ENCODE assay signal across 11 cellular contexts in the genomic region with DNA sequence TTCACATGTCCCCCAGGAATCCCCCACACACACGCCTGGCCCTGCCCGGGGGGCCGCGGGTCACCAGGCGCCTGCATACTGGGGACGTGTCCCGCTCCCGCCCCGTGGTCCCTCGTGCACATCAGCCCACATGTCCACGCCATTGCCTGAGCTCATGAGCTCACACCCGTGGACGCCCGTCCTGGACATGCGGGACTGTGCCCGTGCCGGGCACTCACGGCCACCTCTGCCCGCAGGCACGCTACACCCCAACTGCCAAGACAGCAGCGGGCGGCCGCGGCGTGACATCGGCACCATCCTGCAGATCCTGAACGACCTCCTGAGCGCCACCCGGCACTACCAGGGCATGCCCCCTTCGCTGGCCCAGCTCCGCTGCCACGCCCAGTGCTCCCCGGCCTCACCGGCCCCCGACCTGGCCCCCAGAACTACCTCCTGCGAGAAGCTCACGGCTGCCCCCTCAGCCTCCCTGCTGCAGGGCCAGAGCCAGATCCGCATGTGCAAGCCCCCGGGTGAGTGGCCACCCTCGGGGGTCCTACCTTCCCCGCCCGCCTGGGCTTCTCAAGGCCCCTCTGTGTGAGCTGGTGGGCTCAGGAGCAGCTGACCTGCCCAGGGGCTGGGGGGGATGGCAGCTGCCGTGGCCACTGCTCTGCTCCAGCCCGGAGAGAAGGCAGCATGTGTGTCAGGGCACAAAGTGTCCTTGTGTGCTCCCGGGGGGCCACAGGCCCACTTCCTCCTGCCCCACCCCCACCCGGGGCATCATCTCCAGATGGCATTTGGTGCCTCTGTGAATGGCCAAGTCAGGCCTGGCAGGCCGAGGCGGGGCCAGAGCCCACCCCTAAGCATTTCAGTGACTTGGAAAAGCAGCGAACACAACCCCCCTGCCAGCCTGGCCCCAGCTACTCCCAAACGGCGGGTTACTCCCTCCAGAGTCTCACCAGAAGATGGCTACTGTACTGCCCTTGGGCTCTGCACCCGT. TPM values are rescaled to one million over a fixed set of nuclear protein-coding genes. Genes with fewer than 3 reads are reported as not detected.
DNase-seq lines count a peak whose midpoint lies in the region; ATAC-seq and TF ChIP-seq lines count a peak whose summit lies in the region.
"Had no signal": no experiment of that assay in that cellular context is flagged by ENCODE, and none has a peak within 500 bp of the region (broad histone marks: within the 10 kb centered on the region; RNA-seq: fewer than 3 reads in every experiment).

No MANE protein-coding gene starts in this region.

- H3K4me1 Mint-ChIP-seq in activated CD8-positive, alpha-beta memory T cell treated with anti-CD3 and anti-CD28 coated beads, Interleukin-2, amount 10 ng/mL, durations not matched to agents 7 days and 5 days = peaks cover 39% of the 10 kb centered on the region
- peaks cover 37 to 58% (median 42%) of the 10 kb centered on the region in 3 donors for H3K4me1 Mint-ChIP-seq in naive B cell

- ATAC-seq in activated CD8-positive, alpha-beta memory T cell treated with anti-CD3 and anti-CD28 coated beads, Interleukin-2, amount 10 ng/mL, durations not matched to agents 7 days and 5 days = no peak
- ATAC-seq in naive B cell (ENCODE audit: low read depth in 2 of 2) (no peak), HG03342 (IDR thresholded peaks at IDR 0.05; ENCODE audit: unreplicated experiment) (no peak)
- ATAC-seq: naive thymus-derived CD8-positive, alpha-beta T cell had no signal

- no peak overlapping the region for H3K4me3 Mint-ChIP-seq in activated CD8-positive, alpha-beta memory T cell treated with anti-CD3 and anti-CD28 coated beads, Interleukin-2, amount 10 ng/mL, durations not matched to agents 7 days and 5 days
- peak overlapping the region in 6 of 8 donors; percentile 2 to 76 (median 44) for H3K4me3 Mint-ChIP-seq in naive B cell

- H3K27ac Mint-ChIP-seq in activated CD8-positive, alpha-beta memory T cell treated with anti-CD3 and anti-CD28 coated beads, Interleukin-2, amount 10 ng/mL, durations not matched to agents 7 days and 5 days = peak overlapping the region; percentile 68
- H3K27ac Mint-ChIP-seq in naive B cell = peak overlapping the region in 4 of 6 donors; percentile 52 to 82 (median 67)

- TF ChIP-seq CTCF in tibial nerve (IDR thresholded peaks at IDR 0.05) = no peak

- H3K36me3 Mint-ChIP-seq in activated CD8-positive, alpha-beta memory T cell treated with anti-CD3 and anti-CD28 coated beads, Interleukin-2, amount 10 ng/mL, durations not matched to agents 7 days and 5 days = peaks cover 35% of the 10 kb centered on the region
- peaks cover 0 to 5% of the 10 kb centered on the region in 2 donors for H3K36me3 Mint-ChIP-seq in naive B cell

- H3K9me3 ChIP-seq in tibial nerve = no peaks in the 10 kb centered on the region

- H3K4me1 ChIP-seq in tibial nerve = peaks cover 0 to 97% (median 77%) of the 10 kb centered on the region in 4 donors

- H3K9me3 Mint-ChIP-seq in activated CD8-positive, alpha-beta memory T cell treated with anti-CD3 and anti-CD28 coated beads, Interleukin-2, amount 10 ng/mL, durations not matched to agents 7 days and 5 days (ENCODE audit: low read depth) = no peaks in the 10 kb centered on the region
- no peaks in the 10 kb centered on the region for H3K9me3 Mint-ChIP-seq in naive B cell
- H3K9me3 Mint-ChIP-seq: naive thymus-derived CD8-positive, alpha-beta T cell had no signal

- TF ChIP-seq POLR2A in tibial nerve (IDR thresholded peaks at IDR 0.05) = no peak

- WGBS in tibial nerve, 2 donors = 74 to 78% methylated on average over 38 to 43 of the region's 52 CpGs

- H3K4me3 ChIP-seq in tibial nerve = no peak overlapping the region

- H3K27me3 ChIP-seq in tibial nerve = no peaks in the 10 kb centered on the region

- no peaks in the 10 kb centered on the region for H3K27me3 Mint-ChIP-seq in activated CD8-positive, alpha-beta memory T cell treated with anti-CD3 and anti-CD28 coated beads, Interleukin-2, amount 10 ng/mL, durations not matched to agents 7 days and 5 days
- H3K27me3 Mint-ChIP-seq in naive B cell = no peaks in the 10 kb centered on the region

- DNase-seq in activated CD8-positive, alpha-beta memory T cell treated with anti-CD3 and anti-CD28 coated beads, Interleukin-2, amount 10 ng/mL, durations not matched to agents 7 days and 5 days = no peak
- no peak for DNase-seq in activated CD8-positive, alpha-beta memory T cell treated with anti-CD3 and anti-CD28 coated beads, Interleukin-2, amount 50 U/mL, for 48 hours
- DNase-seq in naive B cell (no peak), tibial nerve (ENCODE audit: low spot score in 2 of 2) (no peak), hepatic stellate cell (ENCODE audit: low spot score) (no peak), epidermal melanocyte (ENCODE audit: insufficient read length, low spot score) (no peak)
- DNase-seq: activated CD4-positive, CD25-positive, alpha-beta regulatory T cell; naive thymus-derived CD8-positive, alpha-beta T cell; NCI-H2171 treated with DMSO at 0.1 percent for 48 hours had no signal

- CTCF ChIA-PET in activated CD8-positive, alpha-beta memory T cell treated with anti-CD3 and anti-CD28 coated beads, Interleukin-2, amount 10 ng/mL, durations not matched to agents 7 days and 5 days (lab: Charles Lee) = interaction anchor here (5.9 to 17.8 kb wide), 2 partner anchors 12 to 13 kb away, joined by 88 to 723 read pairs; a partner anchor contains a TSS

- peaks cover 7 to 44% (median 24%) of the 10 kb centered on the region in 3 donors for H3K36me3 ChIP-seq in tibial nerve

- TF ChIP-seq EP300 in tibial nerve (IDR thresholded peaks at IDR 0.05) = no peak

- H3K27ac ChIP-seq in cingulate gyrus (ENCODE audit: low read depth, low read length) = peak overlapping the region; percentile 98
- peak overlapping the region; percentile 94 to 100 (median 98) for H3K27ac ChIP-seq in tibial nerve

RNA-seq across cellular contexts. Expression of a gene that starts 7.1 kb away (rescaled TPM):
- total RNA-seq in activated CD8-positive, alpha-beta memory T cell treated with anti-CD3 and anti-CD28 coated beads, Interleukin-2, amount 10 ng/mL, durations not matched to agents 7 days and 5 days = 10 to 100 TPM; 73.3 to 88.6 TPM
- 1 to 10 TPM in 5 of 6 donors, under 1 TPM in 1; 0.78 to 5.5 (median 2.7) TPM for polyA plus RNA-seq in naive B cell (ENCODE audit: low read depth in 6 of 6)
- 10 to 100 TPM; 17.4 to 51.9 (median 39.4) TPM for total RNA-seq in tibial nerve

RNA-seq across cellular contexts. Expression of a gene that starts 13.7 kb away (rescaled TPM):
- total RNA-seq in activated CD8-positive, alpha-beta memory T cell treated with anti-CD3 and anti-CD28 coated beads, Interleukin-2, amount 10 ng/mL, durations not matched to agents 7 days and 5 days = 100 to 1,000 TPM; 189 to 210 TPM
- 100 to 1,000 TPM; 253 to 449 (median 334) TPM for polyA plus RNA-seq in naive B cell (ENCODE audit: low read depth in 6 of 6)
- 100 to 1,000 TPM; 389 to 640 (median 576) TPM for total RNA-seq in tibial nerve

RNA-seq across cellular contexts. Expression of a gene that starts 13.9 kb away (rescaled TPM):
- 100 to 1,000 TPM; 190 to 221 TPM for total RNA-seq in activated CD8-positive, alpha-beta memory T cell treated with anti-CD3 and anti-CD28 coated beads, Interleukin-2, amount 10 ng/mL, durations not matched to agents 7 days and 5 days
- polyA plus RNA-seq in naive B cell (ENCODE audit: low read depth in 6 of 6) = 100 to 1,000 TPM; 132 to 222 (median 199) TPM
- total RNA-seq in tibial nerve = 100 to 1,000 TPM in 3 of 4 donors, 10 to 100 TPM in 1; 67.5 to 140 (median 127) TPM

RNA-seq across cellular contexts. Expression of a gene that starts 17.7 kb away (rescaled TPM):
- under 1 TPM; 0.29 to 0.52 TPM for total RNA-seq in activated CD8-positive, alpha-beta memory T cell treated with anti-CD3 and anti-CD28 coated beads, Interleukin-2, amount 10 ng/mL, durations not matched to agents 7 days and 5 days
- not detected for polyA plus RNA-seq in naive B cell (ENCODE audit: low read depth in 6 of 6)
- total RNA-seq in tibial nerve = 1 to 10 TPM in 2 of 4 donors, under 1 TPM in 2; 0.22 to 3.9 (median 1.4) TPM
- total RNA-seq: naive thymus-derived CD8-positive, alpha-beta T cell had no signal
- polyA plus RNA-seq: naive thymus-derived CD8-positive, alpha-beta T cell had no signal

RNA-seq across cellular contexts. Expression of a gene that starts 19.9 kb away (rescaled TPM):
- 10 to 100 TPM; 54.7 to 60.3 TPM for total RNA-seq in activated CD8-positive, alpha-beta memory T cell treated with anti-CD3 and anti-CD28 coated beads, Interleukin-2, amount 10 ng/mL, durations not matched to agents 7 days and 5 days
- 10 to 100 TPM; 48.9 to 80.0 (median 64.7) TPM for polyA plus RNA-seq in naive B cell (ENCODE audit: low read depth in 6 of 6)
- total RNA-seq in tibial nerve = 10 to 100 TPM; 25.5 to 80.7 (median 52.0) TPM
